ENCODE assay signal across 28 cellular contexts in genomic region chr10:62517252-62517651, GRCh38.
"Had no signal": no experiment of that assay in that cellular context is flagged by ENCODE, and none has a peak within 500 bp of the region (broad histone marks: within the 10 kb centered on the region; RNA-seq: fewer than 3 reads in every experiment).

No MANE protein-coding gene starts in this region.

- DNase-seq: activated CD4-positive, alpha-beta memory T cell treated with anti-CD3 and anti-CD28 coated beads for 36 hours; activated CD4-positive, alpha-beta T cell treated with anti-CD3 and anti-CD28 coated beads, Interleukin-2, amount 10 ng/mL, durations not matched to agents 7 days and 5 days; activated CD8-positive, alpha-beta memory T cell treated with anti-CD3 and anti-CD28 coated beads, Interleukin-2, amount 50 U/mL, for 4 hours; activated naive CD4-positive, alpha-beta T cell treated with anti-CD3 and anti-CD28 coated beads, Interleukin-2, amount 10 ng/mL, durations not matched to agents 7 days and 5 days; activated naive CD8-positive, alpha-beta T cell treated with anti-CD3 and anti-CD28 coated beads, Interleukin-2, amount 50 U/mL, for 24 hours; activated T-cell treated with anti-CD3 and anti-CD28 coated beads for 4 hours; activated T-cell treated with anti-CD3 and anti-CD28 coated beads, Interleukin-2, amount 50 U/mL, for 4 hours; anterior cingulate cortex; central memory CD4-positive, alpha-beta T cell; KG1; MM.1S; MV-4-11; NCI-H1092; NCI-H1436 treated with DMSO at 0.1 percent for 48 hours; NCI-H1694 treated with DMSO at 0.1 percent for 48 hours; NCI-H2029; NCI-H510A; NCI-H526; NCI-H748 treated with DMSO at 0.1 percent for 48 hours; NK-92 treated with Interleukin-12 subunit alpha and Interleukin-12 subunit beta, amount 100 ng/mL, for 24 hours; PC-3; Peyer's patch; RPMI8226; T1000 had no signal

- H3K4me1 Mint-ChIP-seq: brain had no signal

- H3K4me3 Mint-ChIP-seq: activated CD4-positive, alpha-beta memory T cell treated with anti-CD3 and anti-CD28 coated beads for 36 hours; activated CD4-positive, alpha-beta T cell treated with anti-CD3 and anti-CD28 coated beads, Interleukin-2, amount 10 ng/mL, durations not matched to agents 7 days and 5 days; activated naive CD4-positive, alpha-beta T cell treated with anti-CD3 and anti-CD28 coated beads, Interleukin-2, amount 10 ng/mL, durations not matched to agents 7 days and 5 days; activated naive CD8-positive, alpha-beta T cell; activated naive CD8-positive, alpha-beta T cell treated with anti-CD3 and anti-CD28 coated beads, Interleukin-2, amount 50 U/mL, for 24 hours; activated T-cell treated with anti-CD3 and anti-CD28 coated beads, Interleukin-2, amount 50 U/mL, for 4 hours; activated T-helper 1 cell treated with anti-CD3 and anti-CD28 coated beads, Interleukin-12 subunit alpha, Interleukin-12 subunit beta, Interleukin-2, Interleukin-4 antibody, amounts not matched to agents 30 ng/mL and 10 ng/mL and 1 ng/mL, durations not matched to agents 14 hours and 24 hours and 36 hours; brain had no signal

- H3K27ac ChIP-seq: Peyer's patch, SK-N-MC had no signal

- H3K9me3 ChIP-seq: Peyer's patch had no signal

- H3K36me3 Mint-ChIP-seq: activated CD4-positive, alpha-beta memory T cell treated with anti-CD3 and anti-CD28 coated beads for 36 hours; activated naive CD4-positive, alpha-beta T cell treated with anti-CD3 and anti-CD28 coated beads, Interleukin-2, amount 10 ng/mL, durations not matched to agents 7 days and 5 days; activated naive CD8-positive, alpha-beta T cell; brain had no signal

- H3K27ac Mint-ChIP-seq: activated CD4-positive, alpha-beta memory T cell treated with anti-CD3 and anti-CD28 coated beads for 36 hours; activated CD4-positive, alpha-beta T cell treated with anti-CD3 and anti-CD28 coated beads, Interleukin-2, amount 10 ng/mL, durations not matched to agents 7 days and 5 days; activated naive CD4-positive, alpha-beta T cell treated with anti-CD3 and anti-CD28 coated beads, Interleukin-2, amount 10 ng/mL, durations not matched to agents 7 days and 5 days; activated naive CD8-positive, alpha-beta T cell; activated naive CD8-positive, alpha-beta T cell treated with anti-CD3 and anti-CD28 coated beads, Interleukin-2, amount 50 U/mL, for 24 hours; activated T-helper 1 cell treated with anti-CD3 and anti-CD28 coated beads, Interleukin-12 subunit alpha, Interleukin-12 subunit beta, Interleukin-2, Interleukin-4 antibody, amounts not matched to agents 30 ng/mL and 10 ng/mL and 1 ng/mL, durations not matched to agents 14 hours and 24 hours and 36 hours; brain had no signal

- H3K4me3 ChIP-seq: Peyer's patch, SK-N-MC had no signal

- H3K9me3 Mint-ChIP-seq: activated CD4-positive, alpha-beta memory T cell treated with anti-CD3 and anti-CD28 coated beads for 36 hours; activated naive CD8-positive, alpha-beta T cell treated with anti-CD3 and anti-CD28 coated beads, Interleukin-2, amount 50 U/mL, for 24 hours; activated T-cell treated with anti-CD3 and anti-CD28 coated beads, Interleukin-2, amount 50 U/mL, for 4 hours; brain had no signal

- H3K36me3 ChIP-seq: Peyer's patch had no signal

- H3K27me3 ChIP-seq: Peyer's patch had no signal

- ATAC-seq: activated naive CD8-positive, alpha-beta T cell treated with anti-CD3 and anti-CD28 coated beads, Interleukin-2, amount 50 U/mL, for 24 hours; activated T-cell treated with anti-CD3 and anti-CD28 coated beads, Interleukin-2, amount 50 U/mL, for 4 hours; PC-3 had no signal

- H3K27me3 Mint-ChIP-seq: activated naive CD8-positive, alpha-beta T cell had no signal

- H3K4me1 ChIP-seq: Peyer's patch had no signal
